In the genomic region with DNA sequence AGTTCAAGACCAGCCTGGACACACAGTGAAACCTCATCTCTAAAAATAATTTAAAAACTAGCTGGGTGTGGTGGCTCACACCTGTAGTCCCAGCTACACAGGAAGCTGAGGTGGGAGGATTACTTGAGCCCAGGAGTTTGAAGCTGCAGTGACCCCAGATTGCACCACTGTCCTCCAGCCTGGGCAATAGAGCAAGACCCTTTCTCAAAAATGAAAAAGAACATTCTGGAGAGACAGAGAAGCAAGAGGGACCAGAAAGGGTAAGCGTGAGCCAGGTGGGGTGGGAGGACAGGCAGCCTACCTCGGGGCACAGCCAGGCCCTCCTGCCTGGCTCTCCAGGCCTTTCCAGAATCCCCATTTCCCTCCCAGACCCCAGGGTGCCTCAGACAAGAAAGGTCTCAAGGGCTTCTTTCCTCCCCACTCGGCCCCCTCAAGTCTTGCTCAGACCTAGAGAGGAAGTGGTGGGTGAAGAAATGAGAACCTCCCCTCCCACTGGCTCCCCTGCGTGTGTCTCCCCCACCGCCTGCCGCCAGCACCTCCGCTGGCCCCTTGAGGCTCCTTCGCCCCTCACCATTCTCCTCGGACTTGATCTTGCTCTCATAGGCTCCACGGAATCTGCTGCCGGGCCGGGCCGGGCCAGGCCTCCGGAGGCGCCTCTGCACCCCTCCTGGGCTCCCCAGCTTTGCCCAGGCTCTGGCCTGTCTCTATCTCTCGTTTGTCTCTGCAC, we compare ENCODE assay signal across 9 cellular contexts. TPM values are rescaled to one million over a fixed set of nuclear protein-coding genes. Genes with fewer than 3 reads are reported as not detected.
A peak's percentile ranks its signal among the peaks of the same experiment; 100 is the strongest.
DNase-seq lines count a peak whose midpoint lies in the region; ATAC-seq and TF ChIP-seq lines count a peak whose summit lies in the region.
"Had no signal": no experiment of that assay in that cellular context is flagged by ENCODE, and none has a peak within 500 bp of the region (broad histone marks: within the 10 kb centered on the region; RNA-seq: fewer than 3 reads in every experiment).

No MANE protein-coding gene starts in this region.

- no peak overlapping the region for H3K9ac ChIP-seq in trophoblast cell (ENCODE audit: low read length)

- DNase-seq in activated CD8-positive, alpha-beta memory T cell treated with anti-CD3 and anti-CD28 coated beads for 4 hours (ENCODE audit: low read depth in 2 of 2), result peak; percentile 31 to 32
- peak in 1 of 2 donors; percentile 82 for DNase-seq in left lung
- DNase-seq in tibial artery, result no peak
- no peak for DNase-seq in mesenteric fat pad (ENCODE audit: low spot score)
- no peak for DNase-seq in trophoblast cell

- no peaks in the 10 kb centered on the region for H3K79me1 ChIP-seq in trophoblast cell (ENCODE audit: low read length)

- H3K4ac ChIP-seq in trophoblast cell (ENCODE audit: low read depth, low read length), result no peak overlapping the region

- peaks cover 0 to 61% of the 10 kb centered on the region in 2 donors for H3K4me1 ChIP-seq in left lung
- H3K4me1 ChIP-seq in tibial artery, result no peaks in the 10 kb centered on the region
- peaks cover 0 to 2% of the 10 kb centered on the region in 2 experiments for H3K4me1 ChIP-seq in trophoblast cell (ENCODE audit: control insufficient read depth in 1 of 2, insufficient read depth in 2 of 2, low read length in 2 of 2)

- no CpG with 5 or more reads among the region's 16 CpGs for WGBS in trophoblast cell (ENCODE audit: extremely low coverage, insufficient coverage, insufficient read length)

- TF ChIP-seq CTCF in left lung (IDR thresholded peaks at IDR 0.05) (no peak), tibial artery (IDR thresholded peaks at IDR 0.05) (no peak)

- ATAC-seq in GM19351 (IDR thresholded peaks at IDR 0.05; ENCODE audit: unreplicated experiment), result peak; percentile 54
- ATAC-seq in HG03457 (IDR thresholded peaks at IDR 0.05; ENCODE audit: unreplicated experiment), result peak; percentile 16
- peak; percentile 44 for ATAC-seq in left lung
- ATAC-seq in HG02870 (IDR thresholded peaks at IDR 0.05; ENCODE audit: unreplicated experiment), result no peak

- H3K9me3 ChIP-seq in left lung (no peaks in the 10 kb centered on the region), tibial artery (no peaks in the 10 kb centered on the region), trophoblast cell (ENCODE audit: insufficient read depth, low read depth, low read length) (peaks cover 5% of the 10 kb centered on the region)

- H3K79me2 ChIP-seq in trophoblast cell (ENCODE audit: control insufficient read depth, insufficient read depth, low read length, poor library complexity), result no peaks in the 10 kb centered on the region

- no peak overlapping the region for H2BK120ac ChIP-seq in trophoblast cell (ENCODE audit: insufficient read depth, low read length, poor library complexity)

- no peak overlapping the region for H3K14ac ChIP-seq in trophoblast cell (ENCODE audit: low read length)

- H2AFZ ChIP-seq in trophoblast cell (ENCODE audit: insufficient read depth, low read length, poor library complexity), result no peak overlapping the region

- no peak overlapping the region for H3K18ac ChIP-seq in trophoblast cell (ENCODE audit: low read length)

- H3K23ac ChIP-seq in trophoblast cell (ENCODE audit: low read length), result no peak overlapping the region

- H4K8ac ChIP-seq in trophoblast cell (ENCODE audit: low read depth, low read length), result no peak overlapping the region

- H2BK5ac ChIP-seq in trophoblast cell (ENCODE audit: low read depth, low read length, poor library complexity), result no peak overlapping the region

- no peaks in the 10 kb centered on the region for H3K27me3 ChIP-seq in left lung
- H3K27me3 ChIP-seq in tibial artery, result peaks cover 0 to 32% of the 10 kb centered on the region in 2 donors
- H3K27me3 ChIP-seq in trophoblast cell (ENCODE audit: insufficient read depth, low read length), result no peaks in the 10 kb centered on the region

- intact Hi-C loops in left lung (cut with DNase I), result no loop called here
- intact Hi-C loops in tibial artery (cut with DNase I; ENCODE audit: low total_unique reads), result no loop called here

- H2BK12ac ChIP-seq in trophoblast cell (ENCODE audit: low read length), result no peak overlapping the region

- H3K4me3 ChIP-seq in left lung (peak overlapping the region; percentile 17 to 56), tibial artery (peak overlapping the region; percentile 22 to 27), trophoblast cell (ENCODE audit: low read depth, low read length) (no peak overlapping the region)

- no peak overlapping the region for H3K4me2 ChIP-seq in trophoblast cell (ENCODE audit: low read length)

- H4K91ac ChIP-seq in trophoblast cell (ENCODE audit: low read depth, low read length), result no peak overlapping the region

- H3K36me3 ChIP-seq in left lung, result no peaks in the 10 kb centered on the region
- no peaks in the 10 kb centered on the region for H3K36me3 ChIP-seq in tibial artery
- H3K36me3 ChIP-seq in trophoblast cell (ENCODE audit: control insufficient read depth in 1 of 2, insufficient read depth in 2 of 2, low read length in 2 of 2), result no peaks in the 10 kb centered on the region

- no peak overlapping the region for H2AK5ac ChIP-seq in trophoblast cell (ENCODE audit: low read length)

- H4K12ac ChIP-seq in trophoblast cell (ENCODE audit: low read depth, low read length), result no peak overlapping the region

- H3K27ac ChIP-seq in left lung (peak overlapping the region in 1 of 2 donors; percentile 94), tibial artery (no peak overlapping the region), trophoblast cell (ENCODE audit: low read depth, low read length) (no peak overlapping the region)

RNA-seq across cellular contexts. Expression of a gene that starts 0.5 kb away (rescaled TPM):
- total RNA-seq in left lung (10 to 100 TPM in 1 of 2 donors, 1 to 10 TPM in 1; 3.3 to 13.6 TPM), mesenteric fat pad (5.2 TPM)
- polyA plus RNA-seq in trophoblast cell (2013), result 0.05 and 0.06 TPM in 2 replicates

RNA-seq across cellular contexts. Expression of a gene that starts 32.8 kb away (rescaled TPM):
- total RNA-seq in left lung (not detected), mesenteric fat pad (not detected)
- polyA plus RNA-seq in trophoblast cell (2013), result 0.01 and 0.05 TPM in 2 replicates
- total RNA-seq: M059J had no signal

RNA-seq across cellular contexts. Expression of a gene that starts 45.3 kb away (rescaled TPM):
- total RNA-seq in left lung, result 10 to 100 TPM; 24.8 to 32.5 TPM
- 4.8 TPM for total RNA-seq in mesenteric fat pad
- polyA plus RNA-seq in trophoblast cell (2013), result 75.9 and 76.3 TPM in 2 replicates

Comparison
In these comparisons a context has a peak if more than half of its experiments do, and no peak if none do; other contexts are left out.
1. DNase-seq: peak in activated CD8-positive, alpha-beta memory T cell treated with anti-CD3 and anti-CD28 coated beads for 4 hours (2 of 2); none in tibial artery (0 of 2), mesenteric fat pad (single experiment) and trophoblast cell (0 of 2).